15 cellular contexts compared by ENCODE assay signal in the genomic region with DNA sequence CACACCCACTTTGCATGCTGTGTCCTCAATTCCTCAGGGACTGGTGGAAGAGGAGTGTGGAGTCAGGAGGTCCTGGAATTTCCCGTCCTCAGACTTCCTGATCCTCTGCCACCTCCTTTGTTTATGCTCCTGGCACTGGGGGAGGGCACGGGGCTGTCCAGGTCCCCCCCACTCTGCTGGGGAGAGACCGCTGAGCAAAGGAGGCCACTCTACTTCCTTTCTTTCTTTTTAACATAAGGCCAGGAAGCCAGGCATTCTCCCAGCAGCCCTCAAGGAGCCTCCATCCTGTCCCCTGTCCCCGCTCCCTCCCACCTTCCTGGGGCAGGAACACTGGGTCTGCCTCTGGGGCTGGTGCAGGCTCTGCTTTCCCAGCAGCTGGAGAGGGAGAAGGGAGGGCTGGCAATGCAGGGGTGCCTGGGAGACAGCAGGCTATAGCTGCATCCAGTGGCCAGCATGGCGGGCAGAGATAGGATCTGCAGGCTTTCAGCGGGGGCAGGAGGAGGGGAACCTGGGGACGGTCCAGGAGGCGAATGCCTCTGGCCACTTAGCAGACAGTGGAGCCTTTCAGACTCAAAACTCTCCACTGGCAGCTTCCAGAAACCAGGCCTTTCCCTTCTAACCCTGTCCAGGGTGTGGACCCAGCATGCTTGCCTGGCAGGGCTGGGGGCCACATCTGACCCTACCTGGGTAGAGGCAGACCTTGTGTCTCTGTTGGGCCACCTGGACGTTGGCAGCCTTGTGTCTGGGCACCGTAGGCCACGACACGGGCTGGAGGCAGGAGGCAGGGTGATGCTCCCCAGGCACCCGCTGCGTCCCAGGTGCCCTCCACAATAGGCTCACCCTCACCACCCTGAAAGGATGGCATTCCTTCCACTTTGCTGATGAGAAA.
DNase-seq lines count a peak whose midpoint lies in the region; ATAC-seq, FAIRE-seq and TF ChIP-seq lines count a peak whose summit lies in the region.
"Had no signal": no experiment of that assay in that cellular context is flagged by ENCODE, and none has a peak within 500 bp of the region (broad histone marks: within the 10 kb centered on the region; RNA-seq: fewer than 3 reads in every experiment).

No MANE protein-coding gene starts in this region.

- H3K4me1 ChIP-seq in astrocyte (ENCODE audit: insufficient read depth, low read length) (peaks cover 11% of the 10 kb centered on the region), spleen (peaks cover 12 to 83% (median 48%) of the 10 kb centered on the region in 6 donors)
- H3K4me1 ChIP-seq: A549 had no signal

- no peak for ATAC-seq in HG02623 (IDR thresholded peaks at IDR 0.05; ENCODE audit: unreplicated experiment)
- ATAC-seq: A549 had no signal

- peaks cover 55% of the 10 kb centered on the region for H3K36me3 Mint-ChIP-seq in activated naive CD4-positive, alpha-beta T cell treated with anti-CD3 and anti-CD28 coated beads, Interleukin-2, amount 10 ng/mL, durations not matched to agents 7 days and 5 days
- peaks cover 11% of the 10 kb centered on the region for H3K36me3 Mint-ChIP-seq in astrocyte (ENCODE audit: low read depth, unreplicated experiment)

- H4K20me1 ChIP-seq in astrocyte (ENCODE audit: insufficient read depth, low read length) = no peaks in the 10 kb centered on the region

- H3K4me3 Mint-ChIP-seq in activated naive CD4-positive, alpha-beta T cell treated with anti-CD3 and anti-CD28 coated beads, Interleukin-2, amount 10 ng/mL, durations not matched to agents 7 days and 5 days = no peak overlapping the region
- no peak overlapping the region for H3K4me3 Mint-ChIP-seq in astrocyte (ENCODE audit: unreplicated experiment)

- intact Hi-C loops in spleen (cut with DNase I; ENCODE audit: low total_unique reads) = no loop called here

- H3K27ac Mint-ChIP-seq in activated naive CD4-positive, alpha-beta T cell treated with anti-CD3 and anti-CD28 coated beads, Interleukin-2, amount 10 ng/mL, durations not matched to agents 7 days and 5 days = peak overlapping the region; percentile 60
- H3K27ac Mint-ChIP-seq in astrocyte (ENCODE audit: unreplicated experiment) = no peak overlapping the region

- DNase-seq in activated naive CD4-positive, alpha-beta T cell treated with anti-CD3 and anti-CD28 coated beads, Interleukin-2, amount 10 ng/mL, durations not matched to agents 7 days and 5 days = no peak
- no peak for DNase-seq in activated naive CD4-positive, alpha-beta T cell treated with Interleukin-2 at 50 U/mL for 16 hours
- DNase-seq in astrocyte (ENCODE audit: low read depth) (no peak), kidney tubule cell (ENCODE audit: low spot score) (peak; percentile 44), spleen (no peak), SHP77 (lab: John Stamatoyannopoulos, UW) (no peak)
- no peak for DNase-seq in NK-92 treated with Interleukin-12 subunit alpha and Interleukin-12 subunit beta, amount 100 ng/mL, for 24 hours (lab: John Stamatoyannopoulos, UW)
- DNase-seq: activated CD8-positive, alpha-beta memory T cell treated with anti-CD3 and anti-CD28 coated beads, Interleukin-2, amount 50 U/mL, for 4 hours; KG1; NCI-H2171; sigmoid colon; thyroid gland had no signal

- H3K36me3 ChIP-seq in astrocyte (ENCODE audit: insufficient read depth, low read length) (no peaks in the 10 kb centered on the region), spleen (peaks cover 0 to 46% (median 1%) of the 10 kb centered on the region in 6 donors)
- H3K36me3 ChIP-seq: sigmoid colon, thyroid gland had no signal

- H2AFZ ChIP-seq in astrocyte (ENCODE audit: low read depth, low read length) = peak overlapping the region; percentile 9
- H2AFZ ChIP-seq: hepatocyte had no signal

- CTCF ChIA-PET in activated naive CD4-positive, alpha-beta T cell treated with anti-CD3 and anti-CD28 coated beads, Interleukin-2, amount 10 ng/mL, durations not matched to agents 7 days and 5 days (lab: Charles Lee) = interaction anchor here (2.6 to 12.5 kb wide), 2 partner anchors 133 to 135 kb away, joined by 13 to 283 read pairs; no protein-coding TSS in a partner anchor

- no peaks in the 10 kb centered on the region for H3K79me2 ChIP-seq in astrocyte (ENCODE audit: insufficient read depth, low read length)
- H3K79me2 ChIP-seq: hepatocyte had no signal

- no peak for FAIRE-seq in astrocyte (lab: Jason Lieb, UNC)
- FAIRE-seq: A549 had no signal

- H3K27me3 Mint-ChIP-seq in activated naive CD4-positive, alpha-beta T cell treated with anti-CD3 and anti-CD28 coated beads, Interleukin-2, amount 10 ng/mL, durations not matched to agents 7 days and 5 days = no peaks in the 10 kb centered on the region
- H3K27me3 Mint-ChIP-seq in astrocyte (ENCODE audit: low read depth, unreplicated experiment) = peaks cover 21% of the 10 kb centered on the region

- TF ChIP-seq CTCF in astrocyte (IDR thresholded peaks at IDR 0.05; ENCODE audit: insufficient read depth, low read depth, low read length) (no peak), spleen (IDR thresholded peaks at IDR 0.05 in 8 of 11, conservative IDR thresholded peaks at IDR 0.05 in 3 of 11) (peak in 1 of 11 experiments; percentile 7)

- H3K9ac ChIP-seq in astrocyte (ENCODE audit: low read length) = no peak overlapping the region

- H3K4me1 Mint-ChIP-seq in activated naive CD4-positive, alpha-beta T cell treated with anti-CD3 and anti-CD28 coated beads, Interleukin-2, amount 10 ng/mL, durations not matched to agents 7 days and 5 days = peaks cover 61% of the 10 kb centered on the region
- no peaks in the 10 kb centered on the region for H3K4me1 Mint-ChIP-seq in astrocyte (ENCODE audit: low read depth, unreplicated experiment)

- H3K9me3 ChIP-seq in astrocyte (ENCODE audit: insufficient read depth, low read depth, low read length) = no peaks in the 10 kb centered on the region
- H3K9me3 ChIP-seq in spleen = no peaks in the 10 kb centered on the region
- H3K9me3 ChIP-seq: A549, sigmoid colon, thyroid gland had no signal

- no peak overlapping the region for H3K27ac ChIP-seq in astrocyte (ENCODE audit: low read depth, low read length)
- peak overlapping the region in 6 of 8 donors; percentile 30 to 62 (median 44) for H3K27ac ChIP-seq in spleen
- H3K27ac ChIP-seq: A549, hepatocyte, thyroid gland had no signal

- H3K4me3 ChIP-seq in astrocyte (ENCODE audit: insufficient read depth, low read depth, low read length) (no peak overlapping the region), spleen (no peak overlapping the region)
- H3K4me3 ChIP-seq: A549, hepatocyte, sigmoid colon, thyroid gland had no signal

- no peaks in the 10 kb centered on the region for H3K9me3 Mint-ChIP-seq in activated naive CD4-positive, alpha-beta T cell treated with anti-CD3 and anti-CD28 coated beads, Interleukin-2, amount 10 ng/mL, durations not matched to agents 7 days and 5 days
- no peaks in the 10 kb centered on the region for H3K9me3 Mint-ChIP-seq in astrocyte (ENCODE audit: unreplicated experiment)

- TF ChIP-seq POLR2A in spleen (IDR thresholded peaks at IDR 0.05) = no peak

- WGBS in spleen, 5 donors = 37 to 64% (median 59%) methylated on average over 10 to 14 of the region's 14 CpGs

- H3K27me3 ChIP-seq in astrocyte (ENCODE audit: insufficient read depth, low read length) (no peaks in the 10 kb centered on the region), spleen (replicated peaks in 1 of 7) (no peaks in the 10 kb centered on the region)
- H3K27me3 ChIP-seq: hepatocyte, sigmoid colon, thyroid gland had no signal

- H3K4me2 ChIP-seq in astrocyte (ENCODE audit: low read length) = no peak overlapping the region
- H3K4me2 ChIP-seq: A549, hepatocyte had no signal
